ENCODE assay signal across 1 cellular context in the genomic region with DNA sequence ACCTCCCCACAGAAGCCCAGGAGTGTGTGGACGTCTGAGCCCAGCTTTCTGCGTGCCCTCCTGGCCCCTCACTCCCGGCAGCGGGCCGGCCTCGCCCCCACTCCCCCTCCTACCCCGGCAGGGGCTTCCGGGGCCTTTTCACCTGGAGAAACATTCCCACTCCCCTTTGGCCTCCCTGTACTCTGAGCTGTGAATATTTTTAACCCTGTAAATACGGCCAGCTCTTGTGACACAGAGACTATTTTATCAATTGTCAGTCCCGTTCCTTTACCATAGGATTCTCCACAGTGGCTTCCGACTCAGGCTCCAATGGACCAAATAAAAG.
TF ChIP-seq lines count a peak whose summit lies in the region.

No MANE protein-coding gene starts in this region.

TF ChIP-seq in HepG2, 621 proteins besides CTCF, POLR2A, EP300 and RAD21 (continued from another document):
- no peak for TF ChIP-seq ZNF367 (CRISPR knock-in tag; IDR thresholded peaks at IDR 0.05; ENCODE audit: borderline replicate concordance)
- TF ChIP-seq TEAD2 (CRISPR knock-in tag; IDR thresholded peaks at IDR 0.05), result no peak
- peak; percentile 19; the same call in 1 of the 2 replicates for TF ChIP-seq ZFX (CRISPR knock-in tag; IDR thresholded peaks at IDR 0.05; ENCODE audit: low read depth)
- no peak for TF ChIP-seq ZFP36L1 (CRISPR knock-in tag; IDR thresholded peaks at IDR 0.05)
- TF ChIP-seq MED13 (CRISPR knock-in tag; IDR thresholded peaks at IDR 0.05), result no peak
- peak; percentile 38 for TF ChIP-seq TEAD3 (CRISPR knock-in tag; optimal IDR thresholded peaks at IDR 0.05; ENCODE audit: borderline replicate concordance)
- TF ChIP-seq TAF1 (CRISPR knock-in tag; IDR thresholded peaks at IDR 0.05), result no peak
- TF ChIP-seq, protein P1, sequence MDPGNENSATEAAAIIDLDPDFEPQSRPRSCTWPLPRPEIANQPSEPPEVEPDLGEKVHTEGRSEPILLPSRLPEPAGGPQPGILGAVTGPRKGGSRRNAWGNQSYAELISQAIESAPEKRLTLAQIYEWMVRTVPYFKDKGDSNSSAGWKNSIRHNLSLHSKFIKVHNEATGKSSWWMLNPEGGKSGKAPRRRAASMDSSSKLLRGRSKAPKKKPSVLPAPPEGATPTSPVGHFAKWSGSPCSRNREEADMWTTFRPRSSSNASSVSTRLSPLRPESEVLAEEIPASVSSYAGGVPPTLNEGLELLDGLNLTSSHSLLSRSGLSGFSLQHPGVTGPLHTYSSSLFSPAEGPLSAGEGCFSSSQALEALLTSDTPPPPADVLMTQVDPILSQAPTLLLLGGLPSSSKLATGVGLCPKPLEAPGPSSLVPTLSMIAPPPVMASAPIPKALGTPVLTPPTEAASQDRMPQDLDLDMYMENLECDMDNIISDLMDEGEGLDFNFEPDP (CRISPR knock-in tag; conservative IDR thresholded peaks at IDR 0.05), result no peak
- no peak for TF ChIP-seq FOXO1 (CRISPR knock-in tag; IDR thresholded peaks at IDR 0.05)
- TF ChIP-seq CBX2 (IDR thresholded peaks at IDR 0.05; ENCODE audit: low read depth, low read length), result no peak
- TF ChIP-seq CBX2 (CRISPR knock-in tag; IDR thresholded peaks at IDR 0.05; ENCODE audit: low read depth), result no peak
- no peak for TF ChIP-seq CCDC6 (CRISPR knock-in tag; IDR thresholded peaks at IDR 0.05)
- TF ChIP-seq FOXA3 (CRISPR knock-in tag; IDR thresholded peaks at IDR 0.05), result no peak
- TF ChIP-seq, protein P2, sequence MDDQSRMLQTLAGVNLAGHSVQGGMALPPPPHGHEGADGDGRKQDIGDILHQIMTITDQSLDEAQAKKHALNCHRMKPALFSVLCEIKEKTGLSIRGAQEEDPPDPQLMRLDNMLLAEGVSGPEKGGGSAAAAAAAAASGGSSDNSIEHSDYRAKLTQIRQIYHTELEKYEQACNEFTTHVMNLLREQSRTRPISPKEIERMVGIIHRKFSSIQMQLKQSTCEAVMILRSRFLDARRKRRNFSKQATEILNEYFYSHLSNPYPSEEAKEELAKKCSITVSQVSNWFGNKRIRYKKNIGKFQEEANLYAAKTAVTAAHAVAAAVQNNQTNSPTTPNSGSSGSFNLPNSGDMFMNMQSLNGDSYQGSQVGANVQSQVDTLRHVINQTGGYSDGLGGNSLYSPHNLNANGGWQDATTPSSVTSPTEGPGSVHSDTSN (CRISPR knock-in tag; IDR thresholded peaks at IDR 0.05; ENCODE audit: borderline replicate concordance), result no peak
- no peak for TF ChIP-seq RAD51 (IDR thresholded peaks at IDR 0.05; ENCODE audit: borderline replicate concordance)
- TF ChIP-seq ZNF263 (CRISPR knock-in tag; IDR thresholded peaks at IDR 0.05), result no peak
- no peak for TF ChIP-seq TCF7L2 (IDR thresholded peaks at IDR 0.05; ENCODE audit: low read depth, low read length)
- TF ChIP-seq, protein P3, sequence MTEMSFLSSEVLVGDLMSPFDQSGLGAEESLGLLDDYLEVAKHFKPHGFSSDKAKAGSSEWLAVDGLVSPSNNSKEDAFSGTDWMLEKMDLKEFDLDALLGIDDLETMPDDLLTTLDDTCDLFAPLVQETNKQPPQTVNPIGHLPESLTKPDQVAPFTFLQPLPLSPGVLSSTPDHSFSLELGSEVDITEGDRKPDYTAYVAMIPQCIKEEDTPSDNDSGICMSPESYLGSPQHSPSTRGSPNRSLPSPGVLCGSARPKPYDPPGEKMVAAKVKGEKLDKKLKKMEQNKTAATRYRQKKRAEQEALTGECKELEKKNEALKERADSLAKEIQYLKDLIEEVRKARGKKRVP (CRISPR knock-in tag; IDR thresholded peaks at IDR 0.05), result no peak
- no peak for TF ChIP-seq ZNF143 (CRISPR knock-in tag; IDR thresholded peaks at IDR 0.05)
- TF ChIP-seq, protein P4, sequence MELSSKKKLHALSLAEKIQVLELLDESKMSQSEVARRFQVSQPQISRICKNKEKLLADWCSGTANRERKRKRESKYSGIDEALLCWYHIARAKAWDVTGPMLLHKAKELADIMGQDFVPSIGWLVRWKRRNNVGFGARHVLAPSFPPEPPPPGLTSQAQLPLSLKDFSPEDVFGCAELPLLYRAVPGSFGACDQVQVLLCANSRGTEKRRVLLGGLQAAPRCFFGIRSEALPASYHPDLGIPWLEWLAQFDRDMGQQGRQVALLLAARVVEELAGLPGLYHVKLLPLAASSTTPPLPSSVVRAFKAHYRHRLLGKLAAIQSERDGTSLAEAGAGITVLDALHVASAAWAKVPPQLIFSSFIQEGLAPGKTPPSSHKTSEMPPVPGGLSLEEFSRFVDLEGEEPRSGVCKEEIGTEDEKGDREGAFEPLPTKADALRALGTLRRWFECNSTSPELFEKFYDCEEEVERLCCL (CRISPR knock-in tag; IDR thresholded peaks at IDR 0.05; ENCODE audit: borderline replicate concordance), result no peak
- TF ChIP-seq RBM39 (IDR thresholded peaks at IDR 0.05; ENCODE audit: low read depth, low read length, poor library complexity, severe bottlenecking), result peak; percentile 37
- TF ChIP-seq RARA (CRISPR knock-in tag; IDR thresholded peaks at IDR 0.05), result 0 out of 2 replicates have a peak, but pooled peaks have one; percentile 17
